In genomic region chr11:6943131-6943530, GRCh38 we compare ENCODE assay signal across 31 cellular contexts. TPM values are rescaled to one million over a fixed set of nuclear protein-coding genes. Genes with fewer than 3 reads are reported as not detected.
"Had no signal": no experiment of that assay in that cellular context is flagged by ENCODE, and none has a peak within 500 bp of the region (broad histone marks: within the 10 kb centered on the region; RNA-seq: fewer than 3 reads in every experiment).

No MANE protein-coding gene starts in this region.

- H3K27me3 ChIP-seq: spleen, thyroid gland, upper lobe of right lung had no signal

- H3K4me3 ChIP-seq: left ventricle myocardium inferior, spleen, thyroid gland, upper lobe of right lung had no signal

- DNase-seq: activated B cell treated with CpG ODN at 0.5 μM for 24 hours; activated CD4-positive, alpha-beta T cell treated with anti-CD3 and anti-CD28 coated beads for 4 hours; activated CD4-positive, alpha-beta T cell treated with anti-CD3 and anti-CD28 coated beads, Interleukin-2, amount 50 U/mL, for 48 hours; activated CD8-positive, alpha-beta memory T cell treated with anti-CD3 and anti-CD28 coated beads, Interleukin-2, amount 50 U/mL, for 48 hours; activated naive CD4-positive, alpha-beta T cell treated with Interleukin-2 at 50 U/mL for 16 hours; activated naive CD8-positive, alpha-beta T cell treated with anti-CD3 and anti-CD28 coated beads, Interleukin-2, amount 10 ng/mL, durations not matched to agents 7 days and 5 days; activated T-cell treated with anti-CD3 and anti-CD28 coated beads, Interleukin-2, amount 50 U/mL, for 4 hours; amygdala; caudate nucleus; effector memory CD4-positive, alpha-beta T cell; foreskin melanocyte; glutamatergic neuron; hippocampal formation; left ventricle myocardium inferior; mammary epithelial cell; midbrain; natural killer cell; spleen; stimulated activated CD4-positive, alpha-beta T cell treated with anti-CD3 and anti-CD28 coated beads, Interleukin-4, amount 100 ng/mL, for 24 hours; stimulated activated naive CD4-positive, alpha-beta T cell treated with Interleukin-2 at 50 U/mL for 16 hours; substantia nigra; SW 1271; T-helper 17 cell; thyroid gland; upper lobe of right lung had no signal

- H3K27ac ChIP-seq: left ventricle myocardium inferior, spleen, thyroid gland, upper lobe of right lung had no signal

- H3K36me3 ChIP-seq: left ventricle myocardium inferior, spleen, thyroid gland, upper lobe of right lung had no signal

- H3K4me1 ChIP-seq: left ventricle myocardium inferior, spleen, thyroid gland, upper lobe of right lung had no signal

- ATAC-seq: activated T-cell treated with anti-CD3 and anti-CD28 coated beads, Interleukin-2, amount 50 U/mL, for 4 hours; natural killer cell; T-helper 17 cell; upper lobe of right lung had no signal

- H3K9me3 ChIP-seq: left ventricle myocardium inferior, spleen, thyroid gland, upper lobe of right lung had no signal

RNA-seq across cellular contexts. Expression of gene ZNF215, which starts 16.9 kb away (rescaled TPM):
- total RNA-seq: T-helper 17 cell had no signal

RNA-seq across cellular contexts. Expression of gene OR2D3, which starts 22.3 kb away (rescaled TPM):
- total RNA-seq: activated B cell treated with CpG ODN at 0.5 μM for 24 hours; activated CD8-positive, alpha-beta memory T cell treated with anti-CD3 and anti-CD28 coated beads for 36 hours; activated naive CD8-positive, alpha-beta T cell treated with anti-CD3 and anti-CD28 coated beads, Interleukin-2, amount 10 ng/mL, durations not matched to agents 7 days and 5 days; activated T-cell treated with anti-CD3 and anti-CD28 coated beads, Interleukin-2, amount 50 U/mL, for 4 hours; activated T-helper 2 cell treated with anti-CD3 and anti-CD28 coated beads, Interferon-gamma antibody, Interleukin-2, Interleukin-4, amounts not matched to agents 10 μg/mL and 5 μg/mL and 100 μg/mL, durations not matched to agents 14 hours and 24 hours and 36 hours; dermis microvascular lymphatic vessel endothelial cell; left ventricle myocardium inferior; mammary epithelial cell; natural killer cell; osteocyte; progenitor cell of endocrine pancreas; spleen; T-helper 17 cell; thyroid gland; upper lobe of right lung had no signal
- polyA plus RNA-seq: esophagus, mammary epithelial cell, spleen had no signal

RNA-seq across cellular contexts. Expression of gene OR2D2, which starts 50.8 kb away (rescaled TPM):
- total RNA-seq: activated B cell treated with CpG ODN at 0.5 μM for 24 hours; activated CD8-positive, alpha-beta memory T cell treated with anti-CD3 and anti-CD28 coated beads for 36 hours; activated naive CD8-positive, alpha-beta T cell treated with anti-CD3 and anti-CD28 coated beads, Interleukin-2, amount 10 ng/mL, durations not matched to agents 7 days and 5 days; activated T-cell treated with anti-CD3 and anti-CD28 coated beads, Interleukin-2, amount 50 U/mL, for 4 hours; left ventricle myocardium inferior; natural killer cell; osteocyte; T-helper 17 cell; upper lobe of right lung had no signal
- polyA plus RNA-seq: esophagus, mammary epithelial cell, spleen had no signal
